In genomic region chrX:10756365-10756915, GRCh38 we compare ENCODE assay signal across 12 cellular contexts.
A peak's percentile ranks its signal among the peaks of the same experiment; 100 is the strongest.
DNase-seq lines count a peak whose midpoint lies in the region; ATAC-seq, FAIRE-seq and TF ChIP-seq lines count a peak whose summit lies in the region.
"Had no signal": no experiment of that assay in that cellular context is flagged by ENCODE, and none has a peak within 500 bp of the region (broad histone marks: within the 10 kb centered on the region; RNA-seq: fewer than 3 reads in every experiment).

No MANE protein-coding gene starts in this region.

- no peaks in the 10 kb centered on the region for H3K36me3 ChIP-seq in astrocyte (ENCODE audit: insufficient read depth, low read length)

- H3K4me3 ChIP-seq in A549 (no peak overlapping the region), astrocyte (ENCODE audit: insufficient read depth, low read depth, low read length) (no peak overlapping the region)

- H4K20me1 ChIP-seq in astrocyte (ENCODE audit: insufficient read depth, low read length) = no peaks in the 10 kb centered on the region

- H3K4me3 Mint-ChIP-seq in HFFc6 = no peak overlapping the region
- no peak overlapping the region for H3K4me3 Mint-ChIP-seq in astrocyte (ENCODE audit: unreplicated experiment)
- H3K4me3 Mint-ChIP-seq: activated naive CD8-positive, alpha-beta T cell treated with anti-CD3 and anti-CD28 coated beads for 36 hours; CD8-positive, alpha-beta T cell had no signal

- FAIRE-seq in A549 (lab: Jason Lieb, UNC) (peak; percentile 46), astrocyte (lab: Jason Lieb, UNC) (peak; percentile 99)

- TF ChIP-seq CTCF in A549 (IDR thresholded peaks at IDR 0.05) (no peak), HFFc6 (IDR thresholded peaks at IDR 0.05) (no peak; the same call in 1 of the 2 replicates), astrocyte (IDR thresholded peaks at IDR 0.05; ENCODE audit: insufficient read depth, low read depth, low read length) (no peak)

- WGBS in A549 (ENCODE audit: missing lambda C conversion rate) = 16% methylated on average over 5 of the region's 5 CpGs

- H3K4me2 ChIP-seq in A549 (peak overlapping the region; percentile 74), astrocyte (ENCODE audit: low read length) (peak overlapping the region; percentile 75)

- no peaks in the 10 kb centered on the region; the same call in 1 of the 2 replicates for H3K27me3 Mint-ChIP-seq in HFFc6 (ENCODE audit: insufficient read depth)
- H3K27me3 Mint-ChIP-seq in astrocyte (ENCODE audit: low read depth, unreplicated experiment) = no peaks in the 10 kb centered on the region
- H3K27me3 Mint-ChIP-seq: activated naive CD8-positive, alpha-beta T cell treated with anti-CD3 and anti-CD28 coated beads for 36 hours had no signal

- no peak overlapping the region for H2AFZ ChIP-seq in astrocyte (ENCODE audit: low read depth, low read length)

- H3K27ac ChIP-seq in A549 (peak overlapping the region; percentile 56 to 74), astrocyte (ENCODE audit: low read depth, low read length) (peak overlapping the region; percentile 89)

- TF ChIP-seq RAD21 in A549 (conservative IDR thresholded peaks at IDR 0.05 in 1 of 2, IDR thresholded peaks at IDR 0.05 in 1 of 2) = no peak

- H3K9me3 Mint-ChIP-seq in HFFc6 (no peaks in the 10 kb centered on the region), astrocyte (ENCODE audit: unreplicated experiment) (no peaks in the 10 kb centered on the region)
- H3K9me3 Mint-ChIP-seq: activated naive CD8-positive, alpha-beta T cell treated with anti-CD3 and anti-CD28 coated beads for 36 hours; CD8-positive, alpha-beta T cell had no signal

- TF ChIP-seq EP300 in A549 (IDR thresholded peaks at IDR 0.05) = no peak

- POLR2A ChIA-PET in A549 (lab: Yijun Ruan, JAX) = no interaction called here

- CTCF ChIA-PET in A549 (lab: Yijun Ruan, JAX) = interaction anchor here (0.6 to 2.5 kb wide), 6 partner anchors 9 to 567 kb away, joined by 3 to 11 read pairs (median 4); no protein-coding TSS in a partner anchor

- DNase-seq in A549 (ENCODE audit: low read depth in 1 of 2, low spot score in 1 of 2) (peak; percentile 56 to 76), HFFc6 (peak; percentile 73), astrocyte (ENCODE audit: low read depth) (peak; percentile 93), islet precursor cell (peak; percentile 87), Kasumi-1 (lab: John Stamatoyannopoulos, UW) (no peak), HUDEP-2 (lab: John Stamatoyannopoulos, UW; ENCODE audit: unreplicated experiment in 76 of 76) (no peak)
- DNase-seq: activated naive CD8-positive, alpha-beta T cell treated with anti-CD3 and anti-CD28 coated beads for 36 hours; CD8-positive, alpha-beta T cell; NCI-H2171 treated with DMSO at 0.1 percent for 48 hours; substantia nigra had no signal

- H3K27ac Mint-ChIP-seq in HFFc6 = peak overlapping the region; percentile 50
- peak overlapping the region; percentile 100 for H3K27ac Mint-ChIP-seq in astrocyte (ENCODE audit: unreplicated experiment)
- H3K27ac Mint-ChIP-seq: activated naive CD8-positive, alpha-beta T cell treated with anti-CD3 and anti-CD28 coated beads for 36 hours; CD8-positive, alpha-beta T cell had no signal

- peak; percentile 93 to 94 for ATAC-seq in A549
- ATAC-seq in esophagus mucosa = no peak
- ATAC-seq in GM18498 (IDR thresholded peaks at IDR 0.05; ENCODE audit: unreplicated experiment) = no peak
- ATAC-seq: CD8-positive, alpha-beta T cell had no signal

- peak overlapping the region; percentile 78 for H3K9ac ChIP-seq in astrocyte (ENCODE audit: low read length)

- H3K4me1 ChIP-seq in A549 (peaks cover 35% of the 10 kb centered on the region), astrocyte (ENCODE audit: insufficient read depth, low read length) (peaks cover 31% of the 10 kb centered on the region)

- peaks cover 37% of the 10 kb centered on the region for H3K4me1 Mint-ChIP-seq in HFFc6 (ENCODE audit: low read depth)
- peaks cover 37% of the 10 kb centered on the region for H3K4me1 Mint-ChIP-seq in astrocyte (ENCODE audit: low read depth, unreplicated experiment)
- H3K4me1 Mint-ChIP-seq: activated naive CD8-positive, alpha-beta T cell treated with anti-CD3 and anti-CD28 coated beads for 36 hours had no signal

- H3K27me3 ChIP-seq in astrocyte (ENCODE audit: insufficient read depth, low read length) = no peaks in the 10 kb centered on the region

- no peaks in the 10 kb centered on the region for H3K9me3 ChIP-seq in A549
- H3K9me3 ChIP-seq in astrocyte (ENCODE audit: insufficient read depth, low read depth, low read length) = no peaks in the 10 kb centered on the region

- H3K36me3 Mint-ChIP-seq in HFFc6 (ENCODE audit: low read depth) (no peaks in the 10 kb centered on the region), astrocyte (ENCODE audit: low read depth, unreplicated experiment) (no peaks in the 10 kb centered on the region)
- H3K36me3 Mint-ChIP-seq: activated naive CD8-positive, alpha-beta T cell treated with anti-CD3 and anti-CD28 coated beads for 36 hours; CD8-positive, alpha-beta T cell had no signal

- TF ChIP-seq POLR2A in A549 (IDR thresholded peaks at IDR 0.05; ENCODE audit: low read length) = no peak

- H3K79me2 ChIP-seq in astrocyte (ENCODE audit: insufficient read depth, low read length) = no peaks in the 10 kb centered on the region

TF ChIP-seq in A549, 52 proteins besides CTCF, POLR2A, EP300 and RAD21:
- peak; percentile 27; the same call in 1 of the 2 replicates for TF ChIP-seq GATA3 (IDR thresholded peaks at IDR 0.05; ENCODE audit: borderline replicate concordance)
- TF ChIP-seq NR3C1 (IDR thresholded peaks at IDR 0.05) = no peak

Comparison
In these comparisons a context has a peak if more than half of its experiments do, and no peak if none do; other contexts are left out.
1. ATAC-seq: peak in A549 (2 of 2); none in esophagus mucosa (single experiment) and GM18498 (single experiment).
2. DNase-seq: peak in A549 (2 of 2), HFFc6 (single experiment), astrocyte (single experiment) and islet precursor cell (single experiment); none in Kasumi-1 (0 of 2) and HUDEP-2 (0 of 76).